ENCODE assay signal across 1 cellular context in the genomic region with DNA sequence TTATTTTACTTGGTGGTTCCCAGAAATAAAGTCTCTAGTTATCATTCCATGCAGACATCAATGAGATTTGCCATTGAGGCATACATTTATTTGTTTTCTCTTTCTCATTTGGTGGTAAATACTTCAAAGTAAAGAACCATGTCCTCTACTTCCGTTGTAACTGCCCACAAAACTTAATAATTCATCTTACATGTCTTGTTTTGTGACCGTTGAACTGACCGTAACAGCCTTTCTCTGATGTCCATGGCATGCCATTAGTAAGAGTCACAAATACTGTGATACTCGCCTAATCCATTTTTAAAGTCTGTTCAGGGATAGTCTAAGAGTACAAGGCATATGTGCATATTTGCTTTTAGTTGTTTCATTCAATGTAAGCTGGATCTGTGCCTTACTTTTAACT.
TF ChIP-seq lines count a peak whose summit lies in the region.

No MANE protein-coding gene starts in this region.

TF ChIP-seq in IMR-90, 13 proteins besides CTCF, POLR2A, EP300 and RAD21:
- no peak for TF ChIP-seq FOS (IDR thresholded peaks at IDR 0.05; ENCODE audit: low read depth, low read length)
- TF ChIP-seq RCOR1 (IDR thresholded peaks at IDR 0.05; ENCODE audit: insufficient replicate concordance, low read length): no peak
- TF ChIP-seq MAFK (IDR thresholded peaks at IDR 0.05; ENCODE audit: low read depth, low read length): no peak
- no peak for TF ChIP-seq SMC3 (IDR thresholded peaks at IDR 0.05; ENCODE audit: low read depth, low read length)
- no peak for TF ChIP-seq USF2 (IDR thresholded peaks at IDR 0.05; ENCODE audit: low read depth, low read length)
- TF ChIP-seq CEBPB (IDR thresholded peaks at IDR 0.05; ENCODE audit: low read depth, low read length): no peak
- TF ChIP-seq NFE2L2 (IDR thresholded peaks at IDR 0.05; ENCODE audit: low read depth, low read length): no peak
- TF ChIP-seq ELK1 (IDR thresholded peaks at IDR 0.05; ENCODE audit: borderline replicate concordance, low read depth, low read length): no peak
- no peak for TF ChIP-seq MAZ (IDR thresholded peaks at IDR 0.05; ENCODE audit: borderline replicate concordance, low read depth, low read length)
- TF ChIP-seq CHD1 (IDR thresholded peaks at IDR 0.05; ENCODE audit: low read depth, low read length): no peak
- no peak for TF ChIP-seq MXI1 (IDR thresholded peaks at IDR 0.05; ENCODE audit: borderline replicate concordance, low read depth, low read length)
- TF ChIP-seq BHLHE40 (IDR thresholded peaks at IDR 0.05; ENCODE audit: low read depth, low read length): no peak
- TF ChIP-seq RFX5 (IDR thresholded peaks at IDR 0.05; ENCODE audit: low read depth, low read length): no peak
